In genomic region chr1:184158911-184159701, GRCh38 we compare ENCODE assay signal across 18 cellular contexts.
DNase-seq lines count a peak whose midpoint lies in the region; ATAC-seq and TF ChIP-seq lines count a peak whose summit lies in the region.
"Had no signal": no experiment of that assay in that cellular context is flagged by ENCODE, and none has a peak within 500 bp of the region (broad histone marks: within the 10 kb centered on the region; RNA-seq: fewer than 3 reads in every experiment).

No MANE protein-coding gene starts in this region.

- no peaks in the 10 kb centered on the region for H3K27me3 ChIP-seq in BLaER1 treated with 17β-estradiol and CSF1 and Interleukin-3, amounts not matched to agents 10 nM and 100 nM
- H3K27me3 ChIP-seq in RWPE2 (ENCODE audit: insufficient read depth, poor library complexity, severe bottlenecking), result no peaks in the 10 kb centered on the region
- H3K27me3 ChIP-seq: ascending aorta had no signal

- H4K20me1 ChIP-seq in BLaER1 treated with 17β-estradiol and CSF1 and Interleukin-3, amounts not matched to agents 10 nM and 100 nM, result no peaks in the 10 kb centered on the region

- no peaks in the 10 kb centered on the region; a peak in 1 of 22 replicates for H3K36me3 ChIP-seq in BLaER1 treated with 17β-estradiol and CSF1 and Interleukin-3, amounts not matched to agents 10 nM and 100 nM
- no peaks in the 10 kb centered on the region for H3K36me3 ChIP-seq in RWPE2 (ENCODE audit: low read depth)
- H3K36me3 ChIP-seq: ascending aorta had no signal

- peaks cover 0 to 100% (median 68%) of the 10 kb centered on the region in 10 experiments; a peak in 17 of 20 replicates for H3K4me1 ChIP-seq in BLaER1 treated with 17β-estradiol and CSF1 and Interleukin-3, amounts not matched to agents 10 nM and 100 nM
- H3K4me1 ChIP-seq in RWPE2 (ENCODE audit: insufficient read depth, poor library complexity, severe bottlenecking), result no peaks in the 10 kb centered on the region
- H3K4me1 ChIP-seq: ascending aorta had no signal

- H3K9ac ChIP-seq in BLaER1 treated with 17β-estradiol and CSF1 and Interleukin-3, amounts not matched to agents 10 nM and 100 nM, result peak overlapping the region in 7 of 11 experiments; percentile 20 to 86 (median 78); a peak in 12 of 22 replicates

- H3K9me3 ChIP-seq in BLaER1 treated with 17β-estradiol and CSF1 and Interleukin-3, amounts not matched to agents 10 nM and 100 nM (replicated peaks in 1 of 11), result peaks cover 0 to 23% (median 0%) of the 10 kb centered on the region in 11 experiments; a peak in 8 of 22 replicates
- H3K9me3 ChIP-seq in RWPE2 (ENCODE audit: severe bottlenecking), result no peaks in the 10 kb centered on the region
- H3K9me3 ChIP-seq: ascending aorta had no signal

- ATAC-seq in RWPE2 (ENCODE audit: low read depth) (peak; percentile 34; the same call in 1 of the 3 replicates), HG03175 (IDR thresholded peaks at IDR 0.05; ENCODE audit: unreplicated experiment) (no peak), GM21526 (IDR thresholded peaks at IDR 0.05; ENCODE audit: low FRiP score, unreplicated experiment) (no peak)

- peak overlapping the region in 10 of 11 experiments; percentile 16 to 89 (median 72); a peak in 20 of 22 replicates for H3K4me2 ChIP-seq in BLaER1 treated with 17β-estradiol and CSF1 and Interleukin-3, amounts not matched to agents 10 nM and 100 nM

- peak overlapping the region; percentile 26 to 96 (median 65); a peak in 20 of 22 replicates for H3K27ac ChIP-seq in BLaER1 treated with 17β-estradiol and CSF1 and Interleukin-3, amounts not matched to agents 10 nM and 100 nM
- H3K27ac ChIP-seq in RWPE2 (ENCODE audit: poor library complexity, severe bottlenecking), result no peak overlapping the region
- H3K27ac ChIP-seq: ascending aorta had no signal

- 0 out of 20 replicates have a peak overlapping the region, but pooled peaks of 2 of the 10 experiments have one; percentile 0 to 2 for H3K4me3 ChIP-seq in BLaER1 treated with 17β-estradiol and CSF1 and Interleukin-3, amounts not matched to agents 10 nM and 100 nM
- H3K4me3 ChIP-seq in RWPE2 (ENCODE audit: severe bottlenecking), result no peak overlapping the region
- H3K4me3 ChIP-seq in fibroblast of villous mesenchyme (ENCODE audit: low read depth, low read length), result no peak overlapping the region
- H3K4me3 ChIP-seq in foreskin fibroblast (ENCODE audit: low read depth in 1 of 2, low read length in 2 of 2), result no peak overlapping the region
- H3K4me3 ChIP-seq: ascending aorta had no signal

- TF ChIP-seq CTCF in RWPE2 (IDR thresholded peaks at IDR 0.05; ENCODE audit: poor library complexity, severe bottlenecking) (no peak), fibroblast of villous mesenchyme (IDR thresholded peaks at IDR 0.05; ENCODE audit: insufficient read depth, low read depth, low read length) (no peak), foreskin fibroblast (IDR thresholded peaks at IDR 0.05; ENCODE audit: low read depth, low read length) (no peak)

- DNase-seq in HT1080 (ENCODE audit: low read depth) (peak; percentile 23), RWPE2 (ENCODE audit: low spot score) (no peak), fibroblast of villous mesenchyme (ENCODE audit: low read depth) (peak; percentile 44), amygdala (lab: John Stamatoyannopoulos, UW) (no peak), foreskin fibroblast (no peak)
- DNase-seq: ACHN; activated CD4-positive, alpha-beta T cell treated with anti-CD3 and anti-CD28 coated beads for 36 hours; activated CD8-positive, alpha-beta memory T cell treated with anti-CD3 and anti-CD28 coated beads, Interleukin-2, amount 50 U/mL, for 48 hours; activated naive CD4-positive, alpha-beta T cell; immature natural killer cell; NCI-H2081; NCI-H524 treated with DMSO at 0.1 percent for 48 hours; retina; RPMI8226 had no signal

Comparison
In these comparisons a context has a peak if more than half of its experiments do, and no peak if none do; other contexts are left out.
1. DNase-seq: peak in HT1080 (single experiment) and fibroblast of villous mesenchyme (single experiment); none in RWPE2 (single experiment), amygdala (0 of 56) and foreskin fibroblast (0 of 2).